24 cellular contexts compared by ENCODE assay signal in the genomic region with DNA sequence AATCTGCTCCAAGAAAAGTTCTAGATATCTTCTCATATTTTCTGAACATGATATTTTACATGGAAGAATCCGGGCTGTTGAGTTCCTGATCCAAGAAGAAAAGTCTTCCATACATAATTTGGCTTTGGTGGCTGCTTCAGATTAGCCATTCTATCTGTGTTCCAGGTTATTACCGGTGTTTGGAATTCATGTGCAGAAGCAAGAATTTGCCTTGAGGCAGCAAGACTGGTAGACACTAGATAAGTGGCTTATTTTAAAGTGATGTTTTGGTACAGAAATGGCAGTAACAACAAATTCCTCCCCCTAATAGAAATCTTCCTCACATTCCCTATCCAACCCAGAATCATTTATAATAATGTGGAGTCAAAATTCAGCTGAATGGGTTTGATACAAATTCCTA. TPM values are rescaled to one million over a fixed set of nuclear protein-coding genes. Genes with fewer than 3 reads are reported as not detected.
DNase-seq lines count a peak whose midpoint lies in the region; ATAC-seq, FAIRE-seq and TF ChIP-seq lines count a peak whose summit lies in the region.
"Had no signal": no experiment of that assay in that cellular context is flagged by ENCODE, and none has a peak within 500 bp of the region (broad histone marks: within the 10 kb centered on the region; RNA-seq: fewer than 3 reads in every experiment).

No MANE protein-coding gene starts in this region.

- TF ChIP-seq CTCF in uterus (IDR thresholded peaks at IDR 0.05): no peak

- CTCF ChIA-PET in CD8-positive, alpha-beta memory T cell (lab: Charles Lee): no interaction called here

- no peak overlapping the region for H3K4me3 Mint-ChIP-seq in CD8-positive, alpha-beta memory T cell
- H3K4me3 Mint-ChIP-seq: B cell; CD8-positive, alpha-beta T cell had no signal

- no peak overlapping the region for H4K91ac ChIP-seq in mesenchymal stem cell (ENCODE audit: low read length)

- no peak overlapping the region for H3K4ac ChIP-seq in mesenchymal stem cell (ENCODE audit: low read depth in 1 of 2, low read length in 2 of 2)

- no peak overlapping the region for H4K8ac ChIP-seq in mesenchymal stem cell (ENCODE audit: low read length)

- H3K36me3 ChIP-seq in mesenchymal stem cell (ENCODE audit: control insufficient read depth in 1 of 2, insufficient read depth in 2 of 2, low read depth in 1 of 2, low read length in 2 of 2) (no peaks in the 10 kb centered on the region), uterus (no peaks in the 10 kb centered on the region)
- no peaks in the 10 kb centered on the region for H3K36me3 ChIP-seq in CD8-positive, alpha-beta memory T cell (ENCODE audit: insufficient read depth, low read length)

- H3K14ac ChIP-seq in mesenchymal stem cell (ENCODE audit: low read length in 2 of 2): no peak overlapping the region

- H2BK12ac ChIP-seq in mesenchymal stem cell (ENCODE audit: low read length in 2 of 2): no peak overlapping the region

- no peaks in the 10 kb centered on the region for H3K4me1 Mint-ChIP-seq in CD8-positive, alpha-beta memory T cell
- H3K4me1 Mint-ChIP-seq: B cell had no signal

- ATAC-seq in HG03521 (IDR thresholded peaks at IDR 0.05; ENCODE audit: unreplicated experiment) (no peak), esophagus mucosa (no peak)
- ATAC-seq: CD8-positive, alpha-beta T cell had no signal

- H3K9me3 ChIP-seq in mesenchymal stem cell (ENCODE audit: control insufficient read depth, low read length): no peaks in the 10 kb centered on the region
- no peaks in the 10 kb centered on the region for H3K9me3 ChIP-seq in uterus
- H3K9me3 ChIP-seq in CD8-positive, alpha-beta memory T cell (ENCODE audit: low read length): no peaks in the 10 kb centered on the region
- H3K9me3 ChIP-seq: SK-N-SH had no signal

- H3K9me3 Mint-ChIP-seq in CD8-positive, alpha-beta memory T cell: peaks cover 0 to 5% (median 0%) of the 10 kb centered on the region in 5 donors
- H3K9me3 Mint-ChIP-seq: CD8-positive, alpha-beta T cell had no signal

- H3K4me2 ChIP-seq in mesenchymal stem cell (ENCODE audit: low read length, poor library complexity, severe bottlenecking): no peak overlapping the region
- H3K4me2 ChIP-seq: SK-N-SH had no signal

- no peak overlapping the region for H3K23ac ChIP-seq in mesenchymal stem cell (ENCODE audit: low read length in 2 of 2)

- no peak overlapping the region for H2BK15ac ChIP-seq in mesenchymal stem cell (ENCODE audit: low read depth, poor library complexity, severe bottlenecking)

- H3K27me3 ChIP-seq in mesenchymal stem cell (ENCODE audit: control insufficient read depth in 1 of 2, insufficient read depth in 1 of 2, low read length in 2 of 2) (no peaks in the 10 kb centered on the region), uterus (no peaks in the 10 kb centered on the region)
- H3K27me3 ChIP-seq in CD8-positive, alpha-beta memory T cell (ENCODE audit: insufficient read depth, low read length, poor library complexity, severe bottlenecking): no peaks in the 10 kb centered on the region

- H2BK5ac ChIP-seq in mesenchymal stem cell (ENCODE audit: low read depth, low read length, poor library complexity, severe bottlenecking): no peak overlapping the region

- H3K27ac Mint-ChIP-seq in CD8-positive, alpha-beta memory T cell: no peak overlapping the region
- H3K27ac Mint-ChIP-seq: B cell; CD8-positive, alpha-beta T cell had no signal

- H3K18ac ChIP-seq in mesenchymal stem cell (ENCODE audit: low read depth in 1 of 2, low read length in 2 of 2): no peak overlapping the region

- H3K27ac ChIP-seq in mesenchymal stem cell (ENCODE audit: low read length, poor library complexity, severe bottlenecking) (peak overlapping the region; percentile 42), uterus (peak overlapping the region; percentile 74 to 93)
- H3K27ac ChIP-seq in CD8-positive, alpha-beta memory T cell (ENCODE audit: low read depth, low read length): no peak overlapping the region
- H3K27ac ChIP-seq: C4-2B had no signal

- TF ChIP-seq POLR2A in H54 (IDR thresholded peaks at IDR 0.05; ENCODE audit: low read depth, low read length) (no peak), uterus (IDR thresholded peaks at IDR 0.05) (no peak)

- intact Hi-C loops in uterus (cut with DNase I; ENCODE audit: low total_unique reads): no loop called here

- DNase-seq in H54 (ENCODE audit: insufficient read length, low spot score) (no peak), NCI-H226 (peak; percentile 37), mesenchymal stem cell (no peak), uterus (no peak)
- DNase-seq in CD8-positive, alpha-beta memory T cell: no peak
- DNase-seq: CD8-positive, alpha-beta T cell; DMS79 treated with DMSO at 0.1 percent for 48 hours; GOT3; HCEC 1CT; KBM-7; MM.1S; NCI-H1417; NCI-H1694; NCI-H2029 treated with DMSO at 0.1 percent for 48 hours; NCI-H69; OCI-M1; SK-N-SH; SW 1271 had no signal

- H3K4me1 ChIP-seq in mesenchymal stem cell (ENCODE audit: control insufficient read depth, insufficient read depth, low read depth, low read length) (peaks cover 11% of the 10 kb centered on the region), uterus (no peaks in the 10 kb centered on the region)
- H3K4me1 ChIP-seq in CD8-positive, alpha-beta memory T cell (ENCODE audit: insufficient read depth, low read length): no peaks in the 10 kb centered on the region

- H2AFZ ChIP-seq in mesenchymal stem cell (ENCODE audit: low read depth, low read length): no peak overlapping the region

- no peak overlapping the region for H3K4me3 ChIP-seq in mesenchymal stem cell (ENCODE audit: insufficient read depth in 1 of 2, low read depth in 1 of 2, low read length in 2 of 2)
- no peak overlapping the region for H3K4me3 ChIP-seq in uterus
- no peak overlapping the region for H3K4me3 ChIP-seq in CD8-positive, alpha-beta memory T cell (ENCODE audit: low read length)

- H3K27me3 Mint-ChIP-seq in CD8-positive, alpha-beta memory T cell: no peaks in the 10 kb centered on the region
- H3K27me3 Mint-ChIP-seq: B cell had no signal

- H3K9ac ChIP-seq in mesenchymal stem cell (ENCODE audit: low read length): no peak overlapping the region
- H3K9ac ChIP-seq: SK-N-SH had no signal

- FAIRE-seq in H54 (lab: Jason Lieb, UNC): peak; percentile 23
- FAIRE-seq: GM12892, HTR-8/SVneo had no signal

- H2BK120ac ChIP-seq in mesenchymal stem cell (ENCODE audit: low read depth, low read length): no peak overlapping the region

- H2AK5ac ChIP-seq in mesenchymal stem cell (ENCODE audit: low read length, severe bottlenecking): peak overlapping the region; percentile 60

- H3K36me3 Mint-ChIP-seq in CD8-positive, alpha-beta memory T cell: no peaks in the 10 kb centered on the region
- H3K36me3 Mint-ChIP-seq: CD8-positive, alpha-beta T cell had no signal

- no peaks in the 10 kb centered on the region for H3K79me1 ChIP-seq in mesenchymal stem cell (replicated peaks; ENCODE audit: low read length, poor library complexity, severe bottlenecking)

- WGBS in mesenchymal stem cell: 87% methylated on average over 2 of the region's 2 CpGs

- POLR2A ChIA-PET in CD8-positive, alpha-beta memory T cell (lab: Charles Lee): no interaction called here

RNA-seq across cellular contexts. Expression of a gene that starts 29.2 kb away (rescaled TPM):
- polyA plus RNA-seq in mesenchymal stem cell (2013, experiment 1 of 2): 20.7 TPM
- 20.9 TPM for polyA plus RNA-seq in mesenchymal stem cell (2013, experiment 2 of 2)
- 10 to 100 TPM; 18.2 to 66.0 (median 52.6) TPM for total RNA-seq in uterus
- under 1 TPM; 0.38 to 0.81 TPM for total RNA-seq in CD8-positive, alpha-beta memory T cell
- not detected for polyA plus RNA-seq in CD8-positive, alpha-beta memory T cell
- total RNA-seq in esophagus mucosa: 2.1 TPM
- total RNA-seq: B cell; CD8-positive, alpha-beta T cell had no signal
